Comparison of ENCODE assay signal across 1 cellular context in genomic region chr20:20052074-20052970, GRCh38.
TF ChIP-seq lines count a peak whose summit lies in the region.

CFAP61 (plus strand) TSS chr20:20052532; CDS start chr20:20056654, 4,122 bp downstream.
CRNKL1 (minus strand) TSS chr20:20052466; CDS start chr20:20052342, 124 bp downstream.

TF ChIP-seq in HepG2, 621 proteins besides CTCF, POLR2A, EP300 and RAD21 (continued from another document and continues in another):
- TF ChIP-seq ZSCAN12 (CRISPR knock-in tag; IDR thresholded peaks at IDR 0.05): peak; percentile 83
- TF ChIP-seq MLXIP (CRISPR knock-in tag; IDR thresholded peaks at IDR 0.05; ENCODE audit: borderline replicate concordance): no peak
- peak; percentile 99 for TF ChIP-seq NRL (CRISPR knock-in tag; IDR thresholded peaks at IDR 0.05; ENCODE audit: borderline replicate concordance)
- no peak for TF ChIP-seq ZNF207 (IDR thresholded peaks at IDR 0.05; ENCODE audit: borderline replicate concordance)
- TF ChIP-seq ZNF512 (CRISPR knock-in tag; IDR thresholded peaks at IDR 0.05): peak; percentile 75; the same call in 1 of the 2 replicates
- peak; percentile 79 for TF ChIP-seq ZNF589 (CRISPR knock-in tag; conservative IDR thresholded peaks at IDR 0.05)
- TF ChIP-seq ZNF451 (CRISPR knock-in tag; IDR thresholded peaks at IDR 0.05): peak; percentile 94
- no peak for TF ChIP-seq ZNF496 (CRISPR knock-in tag; IDR thresholded peaks at IDR 0.05; ENCODE audit: insufficient replicate concordance)
- TF ChIP-seq MYC (CRISPR knock-in tag; IDR thresholded peaks at IDR 0.05; ENCODE audit: borderline replicate concordance): peak; percentile 95
- peak; percentile 94; the same call in 1 of the 2 replicates for TF ChIP-seq TP53 (CRISPR knock-in tag; conservative IDR thresholded peaks at IDR 0.05)
- 0 out of 2 replicates have a peak, but pooled peaks have one; percentile 85 for TF ChIP-seq ZNF780A (CRISPR knock-in tag; IDR thresholded peaks at IDR 0.05)
- no peak; the same call in 1 of the 2 replicates for TF ChIP-seq JUNB (CRISPR knock-in tag; IDR thresholded peaks at IDR 0.05; ENCODE audit: borderline replicate concordance)
- TF ChIP-seq RARA (CRISPR knock-in tag; IDR thresholded peaks at IDR 0.05): peak; percentile 64
- no peak; the same call in 1 of the 2 replicates for TF ChIP-seq ZNF670 (CRISPR knock-in tag; IDR thresholded peaks at IDR 0.05; ENCODE audit: borderline replicate concordance)
- TF ChIP-seq KAT7 (CRISPR knock-in tag; IDR thresholded peaks at IDR 0.05; ENCODE audit: borderline replicate concordance): peak; percentile 99
- 0 out of 2 replicates have a peak, but pooled peaks have one; percentile 37 for TF ChIP-seq ZNF3 (CRISPR knock-in tag; IDR thresholded peaks at IDR 0.05)
- 0 out of 2 replicates have a peak, but pooled peaks have one; percentile 75 for TF ChIP-seq ZNF513 (CRISPR knock-in tag; conservative IDR thresholded peaks at IDR 0.05)
- peak; percentile 98; the same call in 1 of the 2 replicates for TF ChIP-seq NFKB2 (CRISPR knock-in tag; IDR thresholded peaks at IDR 0.05; ENCODE audit: borderline replicate concordance)
- peak; percentile 66; the same call in 1 of the 2 replicates for TF ChIP-seq MIXL1 (CRISPR knock-in tag; IDR thresholded peaks at IDR 0.05)
- no peak; the same call in 1 of the 2 replicates for TF ChIP-seq ZNF317 (CRISPR knock-in tag; IDR thresholded peaks at IDR 0.05)
- peak; percentile 100 for TF ChIP-seq SIN3A (IDR thresholded peaks at IDR 0.05; ENCODE audit: borderline replicate concordance, low read depth, low read length)
- TF ChIP-seq KMT2A (CRISPR knock-in tag; IDR thresholded peaks at IDR 0.05): peak; percentile 99
- TF ChIP-seq ZSCAN5A (CRISPR knock-in tag; IDR thresholded peaks at IDR 0.05; ENCODE audit: borderline replicate concordance): peak; percentile 82
- TF ChIP-seq E2F5 (CRISPR knock-in tag; conservative IDR thresholded peaks at IDR 0.05): peak; percentile 51; the same call in 1 of the 2 replicates
- TF ChIP-seq IKZF4 (CRISPR knock-in tag; IDR thresholded peaks at IDR 0.05; ENCODE audit: borderline replicate concordance, low read depth, not compliant biosample characterization): peak; percentile 78
- TF ChIP-seq GABPB1 (CRISPR knock-in tag; IDR thresholded peaks at IDR 0.05): peak; percentile 100
- TF ChIP-seq ZNF639 (CRISPR knock-in tag; conservative IDR thresholded peaks at IDR 0.05): peak; percentile 93
- no peak; the same call in 1 of the 2 replicates for TF ChIP-seq PRMT3 (CRISPR knock-in tag; IDR thresholded peaks at IDR 0.05; ENCODE audit: borderline replicate concordance, low read depth)
- TF ChIP-seq ZFP82 (CRISPR knock-in tag; IDR thresholded peaks at IDR 0.05; ENCODE audit: borderline replicate concordance): peak; percentile 85; the same call in 1 of the 2 replicates
- no peak for TF ChIP-seq ZFP36L1 (CRISPR knock-in tag; IDR thresholded peaks at IDR 0.05)
- TF ChIP-seq FOSL2 (CRISPR knock-in tag; IDR thresholded peaks at IDR 0.05): peak; percentile 68
- TF ChIP-seq ZNF230 (CRISPR knock-in tag; IDR thresholded peaks at IDR 0.05): peak; percentile 91; the same call in 1 of the 2 replicates
- TF ChIP-seq ZSCAN25 (CRISPR knock-in tag; IDR thresholded peaks at IDR 0.05): peak; percentile 60; the same call in 1 of the 2 replicates
- peak; percentile 74; the same call in 1 of the 2 replicates for TF ChIP-seq PCBP1 (IDR thresholded peaks at IDR 0.05; ENCODE audit: borderline replicate concordance, low read depth, low read length)
- TF ChIP-seq MAFK (conservative IDR thresholded peaks at IDR 0.05 in 1 of 2, IDR thresholded peaks at IDR 0.05 in 1 of 2; ENCODE audit: low read length in 2 of 2): no peak
- TF ChIP-seq ZNF431 (CRISPR knock-in tag; IDR thresholded peaks at IDR 0.05; ENCODE audit: borderline replicate concordance, low read depth): 0 out of 2 replicates have a peak, but pooled peaks have one; percentile 78
- TF ChIP-seq ZNF569 (CRISPR knock-in tag; IDR thresholded peaks at IDR 0.05; ENCODE audit: borderline replicate concordance): no peak
- TF ChIP-seq ETS1 (CRISPR knock-in tag; IDR thresholded peaks at IDR 0.05): peak; percentile 92
- TF ChIP-seq SOX5 (CRISPR knock-in tag; IDR thresholded peaks at IDR 0.05; ENCODE audit: borderline replicate concordance): peak; percentile 59; the same call in 1 of the 2 replicates
- TF ChIP-seq ZNF142 (CRISPR knock-in tag; IDR thresholded peaks at IDR 0.05): peak; percentile 98
- TF ChIP-seq SP140L (CRISPR knock-in tag; IDR thresholded peaks at IDR 0.05; ENCODE audit: borderline replicate concordance): peak; percentile 83; the same call in 1 of the 2 replicates
- TF ChIP-seq ZSCAN20 (CRISPR knock-in tag; IDR thresholded peaks at IDR 0.05; ENCODE audit: borderline replicate concordance): peak; percentile 94
